ENCODE assay signal across 1 cellular context in the genomic region with DNA sequence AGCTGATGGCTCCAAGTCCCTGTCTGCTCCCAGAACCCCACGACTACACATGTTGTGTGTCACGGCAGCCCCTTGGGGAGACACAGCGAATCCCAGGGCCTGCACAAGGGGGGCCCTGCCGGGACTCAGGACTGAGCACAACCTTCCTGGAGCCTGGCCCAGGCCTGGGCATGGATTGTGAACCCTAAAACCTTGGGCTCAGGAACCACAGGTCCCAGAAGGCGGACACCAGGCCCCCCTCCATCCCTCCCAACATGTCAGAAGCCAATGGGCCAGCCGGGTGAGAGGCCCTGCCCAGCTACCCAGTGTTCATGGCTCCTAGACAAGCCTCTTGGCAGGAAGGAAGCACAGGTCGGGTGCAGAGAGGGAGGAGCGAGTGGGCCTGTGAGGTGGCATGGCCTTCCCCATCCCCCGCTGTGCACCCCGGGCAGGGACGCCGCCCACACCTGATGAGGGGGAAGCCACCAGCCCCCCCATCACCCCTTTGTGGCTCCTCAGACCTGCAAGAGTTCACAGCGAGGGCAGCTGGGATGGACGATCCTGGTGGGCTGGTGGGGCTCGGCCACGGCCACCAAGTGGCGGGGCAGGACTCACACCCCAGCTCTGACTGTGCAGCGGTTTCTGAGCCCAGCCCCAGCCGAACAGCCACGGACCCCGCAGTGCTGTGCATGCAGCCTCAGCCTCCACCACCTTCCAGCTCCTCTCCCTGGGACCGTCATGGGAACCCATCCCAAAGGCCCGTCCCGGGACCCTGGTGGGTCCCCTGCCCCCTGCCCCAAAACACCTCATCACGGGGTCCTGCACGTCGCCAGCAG.
TF ChIP-seq lines count a peak whose summit lies in the region.

No MANE protein-coding gene starts in this region.

TF ChIP-seq in WTC11, 78 proteins besides CTCF, POLR2A, EP300 and RAD21 (continued from another document):
- TF ChIP-seq, protein P1, sequence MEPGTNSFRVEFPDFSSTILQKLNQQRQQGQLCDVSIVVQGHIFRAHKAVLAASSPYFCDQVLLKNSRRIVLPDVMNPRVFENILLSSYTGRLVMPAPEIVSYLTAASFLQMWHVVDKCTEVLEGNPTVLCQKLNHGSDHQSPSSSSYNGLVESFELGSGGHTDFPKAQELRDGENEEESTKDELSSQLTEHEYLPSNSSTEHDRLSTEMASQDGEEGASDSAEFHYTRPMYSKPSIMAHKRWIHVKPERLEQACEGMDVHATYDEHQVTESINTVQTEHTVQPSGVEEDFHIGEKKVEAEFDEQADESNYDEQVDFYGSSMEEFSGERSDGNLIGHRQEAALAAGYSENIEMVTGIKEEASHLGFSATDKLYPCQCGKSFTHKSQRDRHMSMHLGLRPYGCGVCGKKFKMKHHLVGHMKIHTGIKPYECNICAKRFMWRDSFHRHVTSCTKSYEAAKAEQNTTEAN (CRISPR knock-in tag; IDR thresholded peaks at IDR 0.05): no peak
- TF ChIP-seq ZNF317 (CRISPR knock-in tag; IDR thresholded peaks at IDR 0.05; ENCODE audit: borderline replicate concordance, low read depth): no peak
- TF ChIP-seq MXD4 (CRISPR knock-in tag; IDR thresholded peaks at IDR 0.05; ENCODE audit: borderline replicate concordance): no peak
- TF ChIP-seq EMX1 (CRISPR knock-in tag; IDR thresholded peaks at IDR 0.05): no peak
- TF ChIP-seq NR3C1 (CRISPR knock-in tag; conservative IDR thresholded peaks at IDR 0.05; ENCODE audit: low read depth): no peak
- TF ChIP-seq ETV6 (CRISPR knock-in tag; IDR thresholded peaks at IDR 0.05): no peak
- TF ChIP-seq, protein P2, sequence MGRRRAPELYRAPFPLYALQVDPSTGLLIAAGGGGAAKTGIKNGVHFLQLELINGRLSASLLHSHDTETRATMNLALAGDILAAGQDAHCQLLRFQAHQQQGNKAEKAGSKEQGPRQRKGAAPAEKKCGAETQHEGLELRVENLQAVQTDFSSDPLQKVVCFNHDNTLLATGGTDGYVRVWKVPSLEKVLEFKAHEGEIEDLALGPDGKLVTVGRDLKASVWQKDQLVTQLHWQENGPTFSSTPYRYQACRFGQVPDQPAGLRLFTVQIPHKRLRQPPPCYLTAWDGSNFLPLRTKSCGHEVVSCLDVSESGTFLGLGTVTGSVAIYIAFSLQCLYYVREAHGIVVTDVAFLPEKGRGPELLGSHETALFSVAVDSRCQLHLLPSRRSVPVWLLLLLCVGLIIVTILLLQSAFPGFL (CRISPR knock-in tag; IDR thresholded peaks at IDR 0.05; ENCODE audit: borderline replicate concordance): no peak
- TF ChIP-seq, protein P3, sequence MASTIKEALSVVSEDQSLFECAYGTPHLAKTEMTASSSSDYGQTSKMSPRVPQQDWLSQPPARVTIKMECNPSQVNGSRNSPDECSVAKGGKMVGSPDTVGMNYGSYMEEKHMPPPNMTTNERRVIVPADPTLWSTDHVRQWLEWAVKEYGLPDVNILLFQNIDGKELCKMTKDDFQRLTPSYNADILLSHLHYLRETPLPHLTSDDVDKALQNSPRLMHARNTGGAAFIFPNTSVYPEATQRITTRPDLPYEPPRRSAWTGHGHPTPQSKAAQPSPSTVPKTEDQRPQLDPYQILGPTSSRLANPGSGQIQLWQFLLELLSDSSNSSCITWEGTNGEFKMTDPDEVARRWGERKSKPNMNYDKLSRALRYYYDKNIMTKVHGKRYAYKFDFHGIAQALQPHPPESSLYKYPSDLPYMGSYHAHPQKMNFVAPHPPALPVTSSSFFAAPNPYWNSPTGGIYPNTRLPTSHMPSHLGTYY (CRISPR knock-in tag; IDR thresholded peaks at IDR 0.05): no peak
- TF ChIP-seq JUN (CRISPR knock-in tag; IDR thresholded peaks at IDR 0.05): no peak
- TF ChIP-seq, protein P4, sequence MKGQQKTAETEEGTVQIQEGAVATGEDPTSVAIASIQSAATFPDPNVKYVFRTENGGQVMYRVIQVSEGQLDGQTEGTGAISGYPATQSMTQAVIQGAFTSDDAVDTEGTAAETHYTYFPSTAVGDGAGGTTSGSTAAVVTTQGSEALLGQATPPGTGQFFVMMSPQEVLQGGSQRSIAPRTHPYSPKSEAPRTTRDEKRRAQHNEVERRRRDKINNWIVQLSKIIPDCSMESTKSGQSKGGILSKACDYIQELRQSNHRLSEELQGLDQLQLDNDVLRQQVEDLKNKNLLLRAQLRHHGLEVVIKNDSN (CRISPR knock-in tag; IDR thresholded peaks at IDR 0.05): no peak
- TF ChIP-seq TP53 (CRISPR knock-in tag; IDR thresholded peaks at IDR 0.05): no peak
- TF ChIP-seq ZNF423 (CRISPR knock-in tag; IDR thresholded peaks at IDR 0.05): no peak
TF ChIP-seq in WTC11: peak in this region for 0.
